In genomic region chr16:11740567-11740966, GRCh38 we compare ENCODE assay signal across 8 cellular contexts. TPM values are rescaled to one million over a fixed set of nuclear protein-coding genes. Genes with fewer than 3 reads are reported as not detected.
DNase-seq lines count a peak whose midpoint lies in the region; ATAC-seq and TF ChIP-seq lines count a peak whose summit lies in the region.
"Had no signal": no experiment of that assay in that cellular context is flagged by ENCODE, and none has a peak within 500 bp of the region (broad histone marks: within the 10 kb centered on the region; RNA-seq: fewer than 3 reads in every experiment).

No MANE protein-coding gene starts in this region.

- H3K9me3 Mint-ChIP-seq in H9, result no peaks in the 10 kb centered on the region
- H3K9me3 Mint-ChIP-seq: activated naive CD4-positive, alpha-beta T cell treated with anti-CD3 and anti-CD28 coated beads, Interleukin-2, amount 50 U/mL, for 72 hours had no signal

- no peak overlapping the region for H2BK120ac ChIP-seq in H9 (ENCODE audit: low read depth, low read length, poor library complexity, severe bottlenecking)

- H4K8ac ChIP-seq in H9 (replicated peaks; ENCODE audit: insufficient read length, low read depth, low read length), result no peak overlapping the region

- H2BK12ac ChIP-seq in H9 (ENCODE audit: insufficient read length, low read depth, low read length), result no peak overlapping the region

- no peak overlapping the region for H3K27ac ChIP-seq in H9 (ENCODE audit: insufficient read length, low read depth, low read length)
- 0 out of 2 replicates have a peak overlapping the region, but pooled peaks have one; percentile 7 for H3K27ac ChIP-seq in SK-N-MC
- peak overlapping the region; percentile 96 for H3K27ac ChIP-seq in skeletal muscle tissue (ENCODE audit: low read depth, low read length)

- H3K14ac ChIP-seq in H9 (ENCODE audit: insufficient read depth, low read length), result no peak overlapping the region

- no peak overlapping the region for H2AK5ac ChIP-seq in H9 (ENCODE audit: insufficient read length, low read length)

- H3K4me3 ChIP-seq in SK-N-MC (peak overlapping the region; percentile 87), fibroblast of mammary gland (ENCODE audit: control insufficient read depth, low read depth, low read length) (peak overlapping the region; percentile 90), skeletal muscle tissue (ENCODE audit: low read length in 3 of 3) (peak overlapping the region; percentile 86 to 94 (median 93))

- H3K36me3 Mint-ChIP-seq in H9 (ENCODE audit: insufficient read depth in 1 of 3, low read depth in 3 of 3), result peaks cover 0 to 15% (median 12%) of the 10 kb centered on the region in 3 experiments; a peak in 6 of 7 replicates

- ATAC-seq in GM21825 (IDR thresholded peaks at IDR 0.05; ENCODE audit: unreplicated experiment), result no peak
- no peak for ATAC-seq in HG02973 (IDR thresholded peaks at IDR 0.05; ENCODE audit: unreplicated experiment)
- ATAC-seq: activated naive CD4-positive, alpha-beta T cell treated with anti-CD3 and anti-CD28 coated beads, Interleukin-2, amount 50 U/mL, for 72 hours had no signal

- H4K5ac ChIP-seq in H9 (ENCODE audit: insufficient read length, low read depth, low read length), result no peak overlapping the region

- H3K9ac ChIP-seq in H9 (ENCODE audit: extremely low read depth, insufficient read length, low read length) (no peak overlapping the region), SK-N-MC (ENCODE audit: insufficient read length) (no peak overlapping the region), skeletal muscle tissue (ENCODE audit: low read depth in 1 of 3, low read length in 3 of 3) (peak overlapping the region; percentile 73 to 99 (median 97))

- H3K4ac ChIP-seq in H9 (ENCODE audit: low read depth, low read length), result no peak overlapping the region

- H2BK20ac ChIP-seq in H9 (ENCODE audit: low read depth, low read length, poor library complexity, severe bottlenecking), result no peak overlapping the region

- H3K27ac Mint-ChIP-seq in H9, result no peak overlapping the region

- H3K4me1 ChIP-seq in H9 (ENCODE audit: insufficient read depth, low read length) (no peaks in the 10 kb centered on the region), skeletal muscle tissue (ENCODE audit: control insufficient read depth in 3 of 3, insufficient read depth in 3 of 3, low read length in 3 of 3) (peaks cover 21 to 44% (median 33%) of the 10 kb centered on the region in 3 donors)

- no peak overlapping the region for H3T11ph ChIP-seq in H9 (ENCODE audit: low read length)

- no peak overlapping the region for H3K4me2 ChIP-seq in H9 (ENCODE audit: insufficient read depth, insufficient read length, low read length)

- peaks cover 4% of the 10 kb centered on the region for H3K79me1 ChIP-seq in H9 (ENCODE audit: insufficient read depth, low read depth, low read length, poor library complexity, severe bottlenecking)

- H3K27me3 Mint-ChIP-seq in H9 (ENCODE audit: low read depth), result no peaks in the 10 kb centered on the region

- H3K56ac ChIP-seq in H9 (ENCODE audit: insufficient read length, low read depth, low read length), result no peak overlapping the region

- DNase-seq in H9, result no peak
- no peak for DNase-seq in SK-N-MC (ENCODE audit: low read depth, low spot score)
- DNase-seq in fibroblast of mammary gland (ENCODE audit: low read depth), result no peak
- no peak for DNase-seq in GF-D8 (lab: John Stamatoyannopoulos, UW)

- H2BK15ac ChIP-seq in H9 (ENCODE audit: low read depth, low read length), result no peak overlapping the region

- H3K4me3 Mint-ChIP-seq in H9, result peak overlapping the region; percentile 83 to 97; a peak in 4 of 5 replicates

- no CpG with 5 or more reads among the region's 3 CpGs for WGBS in H9 (ENCODE audit: extremely low coverage, insufficient read length, low lambda C conversion rate)

- H3K27me3 ChIP-seq in H9 (ENCODE audit: insufficient read depth, low read length) (no peaks in the 10 kb centered on the region), skeletal muscle tissue (ENCODE audit: control insufficient read depth in 3 of 3, insufficient read depth in 3 of 3, low read length in 3 of 3) (no peaks in the 10 kb centered on the region)

- no peak overlapping the region for H3K23ac ChIP-seq in H9 (ENCODE audit: insufficient read length, low read depth, low read length)

- H3K36me3 ChIP-seq in SK-N-MC (ENCODE audit: insufficient read depth, low read length) (peaks cover 7% of the 10 kb centered on the region), skeletal muscle tissue (ENCODE audit: control insufficient read depth in 3 of 3, insufficient read depth in 3 of 3, low read length in 3 of 3) (peaks cover 5 to 12% (median 5%) of the 10 kb centered on the region in 3 donors)

- H3K9me3 ChIP-seq in H9 (ENCODE audit: control insufficient read depth, low read depth, low read length) (no peaks in the 10 kb centered on the region), SK-N-MC (ENCODE audit: low read depth, low read length) (no peaks in the 10 kb centered on the region), skeletal muscle tissue (ENCODE audit: control insufficient read depth in 3 of 3, low read length in 3 of 3) (no peaks in the 10 kb centered on the region)

- H4K20me1 ChIP-seq in H9 (ENCODE audit: control insufficient read depth, insufficient read depth, insufficient read length), result no peaks in the 10 kb centered on the region

- no peak overlapping the region for H4K91ac ChIP-seq in H9 (ENCODE audit: insufficient read length, low read depth, low read length)

- TF ChIP-seq CTCF in H9 (conservative IDR thresholded peaks at IDR 0.05) (no peak), fibroblast of mammary gland (conservative IDR thresholded peaks at IDR 0.05; ENCODE audit: control insufficient read depth, insufficient read depth, low read depth, low read length) (no peak)

- peaks cover 25 to 26% of the 10 kb centered on the region in 2 experiments for H3K4me1 Mint-ChIP-seq in H9

- no peak overlapping the region for H2AFZ ChIP-seq in H9 (ENCODE audit: low read length)

- peaks cover 6% of the 10 kb centered on the region for H3K23me2 ChIP-seq in H9 (ENCODE audit: insufficient read length, low read depth, low read length, poor library complexity, severe bottlenecking)

- no peak overlapping the region for H2BK5ac ChIP-seq in H9 (ENCODE audit: insufficient read length, low read length)

- no peak overlapping the region for H3K18ac ChIP-seq in H9 (ENCODE audit: insufficient read length, low read depth, low read length)

- H3K79me2 ChIP-seq in H9 (ENCODE audit: insufficient read depth, low read length), result 0 out of 2 replicates have a peak, but pooled peaks cover 4% of the 10 kb centered on the region

RNA-seq across cellular contexts. Expression of gene TXNDC11, which starts 2.1 kb away (rescaled TPM):
- total RNA-seq in H9 (2021) (12.2 and 15.3 TPM in 2 replicates), skeletal muscle tissue (14.1 TPM)

RNA-seq across cellular contexts. Expression of gene ZC3H7A, which starts 56.5 kb away (rescaled TPM):
- total RNA-seq in H9 (2021) (43.1 and 43.5 TPM in 2 replicates), skeletal muscle tissue (33.9 TPM)

Comparison
In these comparisons a context has a peak if more than half of its experiments do, and no peak if none do; other contexts are left out.
1. H3K9ac ChIP-seq: peak in skeletal muscle tissue (3 of 3); none in H9 (single experiment) and SK-N-MC (single experiment).
2. Peak in every context shown above with its lines, with median percentiles within 50 percentile points of each other: H3K4me3 ChIP-seq.